ENCODE assay signal across 11 cellular contexts in the genomic region with DNA sequence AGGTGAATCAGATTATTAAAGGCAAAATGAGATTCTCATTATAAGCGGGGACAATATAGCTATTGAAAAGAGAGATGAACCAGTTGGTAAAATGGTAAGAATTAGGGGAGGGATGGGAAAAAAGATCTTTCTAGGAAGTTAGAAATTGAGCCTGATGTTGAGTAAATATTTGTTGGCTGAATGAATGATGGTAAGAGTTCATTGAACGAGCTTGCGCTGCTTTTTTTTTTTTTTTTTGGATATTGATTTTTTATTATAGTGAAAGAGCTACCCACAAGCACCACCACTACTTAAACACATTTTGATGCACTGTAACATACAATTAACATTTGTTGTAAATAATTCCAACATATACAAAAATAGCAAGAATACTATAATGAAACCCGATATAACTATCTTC. TPM values are rescaled to one million over a fixed set of nuclear protein-coding genes. Genes with fewer than 3 reads are reported as not detected.
A peak's percentile ranks its signal among the peaks of the same experiment; 100 is the strongest.
DNase-seq lines count a peak whose midpoint lies in the region; ATAC-seq, FAIRE-seq and TF ChIP-seq lines count a peak whose summit lies in the region.
"Had no signal": no experiment of that assay in that cellular context is flagged by ENCODE, and none has a peak within 500 bp of the region (broad histone marks: within the 10 kb centered on the region; RNA-seq: fewer than 3 reads in every experiment).

No MANE protein-coding gene starts in this region.

- peak overlapping the region; percentile 96 for H2AFZ ChIP-seq in HepG2 (ENCODE audit: low read length)

- peaks cover 35% of the 10 kb centered on the region for H3K4me1 Mint-ChIP-seq in activated T-cell treated with anti-CD3 and anti-CD28 coated beads, Interleukin-2, amount 50 U/mL, for 72 hours (ENCODE audit: low read depth)
- peaks cover 30% of the 10 kb centered on the region for H3K4me1 Mint-ChIP-seq in activated CD4-positive, alpha-beta memory T cell treated with anti-CD3 and anti-CD28 coated beads, Interleukin-2, amount 10 ng/mL, durations not matched to agents 7 days and 5 days

- in situ Hi-C loops in HepG2 (cut with HindIII; ENCODE audit: extremely low pct_ligation_motif_present, low pct_unique_long_range_greater_than_20kb), result no loop called here

- 68% methylated on average over 4 of the region's 4 CpGs for WGBS in HepG2 (ENCODE audit: low lambda C conversion rate)

- H3K4me3 Mint-ChIP-seq in activated T-cell treated with anti-CD3 and anti-CD28 coated beads, Interleukin-2, amount 50 U/mL, for 72 hours, result peak overlapping the region; percentile 94 to 96
- H3K4me3 Mint-ChIP-seq in activated CD4-positive, alpha-beta memory T cell treated with anti-CD3 and anti-CD28 coated beads, Interleukin-2, amount 10 ng/mL, durations not matched to agents 7 days and 5 days, result peak overlapping the region; percentile 81

- TF ChIP-seq RAD21 in HepG2 (CRISPR knock-in tag; IDR thresholded peaks at IDR 0.05), result no peak

- peaks cover 10% of the 10 kb centered on the region; the same call in 1 of the 2 replicates for H4K20me1 ChIP-seq in HepG2 (ENCODE audit: insufficient read depth, low read length)

- H3K79me2 ChIP-seq in HepG2 (ENCODE audit: insufficient read depth, low read length), result peaks cover 36% of the 10 kb centered on the region

- FAIRE-seq in HepG2 (lab: Jason Lieb, UNC), result no peak

- peak overlapping the region; percentile 99 for H3K4me2 ChIP-seq in HepG2 (ENCODE audit: low read depth, low read length)

- H3K36me3 ChIP-seq in HepG2 (replicated peaks in 1 of 2; ENCODE audit: control insufficient read depth in 1 of 2, insufficient read depth in 2 of 2, low read length in 2 of 2) (no peaks in the 10 kb centered on the region), thoracic aorta (no peaks in the 10 kb centered on the region)
- H3K36me3 ChIP-seq: uterus had no signal

- TF ChIP-seq POLR2A in HepG2 (IDR thresholded peaks at IDR 0.05; ENCODE audit: insufficient read depth in 1 of 2, low read depth in 2 of 2, low read length in 2 of 2), result no peak

- H3K4me3 ChIP-seq in HepG2 (replicated peaks in 1 of 3; ENCODE audit: insufficient read depth in 1 of 3, low read depth in 2 of 3, low read length in 3 of 3), result peak overlapping the region in 1 of 3 experiments; percentile 92; a peak in 1 of 6 replicates
- H3K4me3 ChIP-seq in thoracic aorta, result no peak overlapping the region

- H3K27ac Mint-ChIP-seq in activated T-cell treated with anti-CD3 and anti-CD28 coated beads, Interleukin-2, amount 50 U/mL, for 72 hours, result peak overlapping the region; percentile 98
- peak overlapping the region; percentile 70 for H3K27ac Mint-ChIP-seq in activated CD4-positive, alpha-beta memory T cell treated with anti-CD3 and anti-CD28 coated beads, Interleukin-2, amount 10 ng/mL, durations not matched to agents 7 days and 5 days

- BruUV-seq in HepG2 (replicated peaks; lab: Mats Ljungman, UMichigan), result no TSS peak

- H3K27me3 ChIP-seq in HepG2 (ENCODE audit: control insufficient read depth in 1 of 2, insufficient read depth in 2 of 2, low read length in 2 of 2) (no peaks in the 10 kb centered on the region; a peak in 1 of 5 replicates), thoracic aorta (replicated peaks; ENCODE audit: insufficient read depth) (no peaks in the 10 kb centered on the region)
- H3K27me3 ChIP-seq: uterus had no signal

- DNase-seq in activated T-cell treated with anti-CD3 and anti-CD28 coated beads, Interleukin-2, amount 50 U/mL, for 72 hours, result no peak
- no peak for DNase-seq in activated T-cell treated with anti-CD3 and anti-CD28 coated beads, Interleukin-2, amount 50 U/mL, for 1 hour
- no peak for DNase-seq in activated CD4-positive, alpha-beta memory T cell treated with anti-CD3 and anti-CD28 coated beads, Interleukin-2, amount 10 ng/mL, durations not matched to agents 7 days and 5 days
- DNase-seq in HepG2 (ENCODE audit: low spot score) (no peak), thoracic aorta (ENCODE audit: low spot score) (no peak), NCI-H2029 (lab: John Stamatoyannopoulos, UW) (no peak), NCI-H1092 (lab: John Stamatoyannopoulos, UW) (no peak)
- DNase-seq: activated CD4-positive, alpha-beta T cell treated with anti-CD3 and anti-CD28 coated beads for 1 hour; stimulated activated CD4-positive, alpha-beta T cell treated with anti-CD3 and anti-CD28 coated beads, Interleukin-4, amount 100 ng/mL, for 24 hours; uterus had no signal

- POLR2A ChIA-PET in activated CD4-positive, alpha-beta memory T cell treated with anti-CD3 and anti-CD28 coated beads, Interleukin-2, amount 10 ng/mL, durations not matched to agents 7 days and 5 days (lab: Charles Lee), result interaction anchor here (1.2 to 4.0 kb wide), 4 partner anchors 31 to 64 kb away, joined by 3 to 24 read pairs (median 10); a partner anchor contains a TSS
- POLR2A ChIA-PET in HepG2 (lab: Yijun Ruan, JAX), result interaction anchor here (1.1 to 2.4 kb wide), 3 partner anchors 31 to 70 kb away, joined by 4 to 17 read pairs (median 10); a partner anchor contains a TSS

- peak overlapping the region; percentile 65; the same call in 1 of the 2 replicates for H3K9ac ChIP-seq in HepG2 (ENCODE audit: insufficient read depth, low read depth, low read length)

- no peak for ATAC-seq in activated T-cell treated with anti-CD3 and anti-CD28 coated beads, Interleukin-2, amount 50 U/mL, for 72 hours (replicated peaks in 1 of 2)
- ATAC-seq in HepG2, result no peak
- no peak for ATAC-seq in thoracic aorta (ENCODE audit: insufficient number of reproducible peaks, low FRiP score, low read depth)
- no peak for ATAC-seq in HG03571 (IDR thresholded peaks at IDR 0.05; ENCODE audit: unreplicated experiment)

- H3K27ac ChIP-seq in HepG2 (ENCODE audit: extremely low read length, insufficient read depth, low read length), result no peak overlapping the region
- H3K27ac ChIP-seq in thoracic aorta, result peak overlapping the region; percentile 80 to 89

- H3K9me3 ChIP-seq in HepG2 (ENCODE audit: low read length), result no peaks in the 10 kb centered on the region
- H3K9me3 ChIP-seq in thoracic aorta, result no peaks in the 10 kb centered on the region
- H3K9me3 ChIP-seq: uterus had no signal

- peaks cover 4 to 6% of the 10 kb centered on the region in 2 donors for H3K36me3 Mint-ChIP-seq in activated T-cell treated with anti-CD3 and anti-CD28 coated beads, Interleukin-2, amount 50 U/mL, for 72 hours (ENCODE audit: insufficient read depth in 2 of 2)
- peaks cover 3% of the 10 kb centered on the region for H3K36me3 Mint-ChIP-seq in activated CD4-positive, alpha-beta memory T cell treated with anti-CD3 and anti-CD28 coated beads, Interleukin-2, amount 10 ng/mL, durations not matched to agents 7 days and 5 days (ENCODE audit: low read depth)

- TF ChIP-seq EP300 in HepG2 (IDR thresholded peaks at IDR 0.05; ENCODE audit: low read depth in 2 of 2, low read length in 2 of 2) (no peak), HepG2 (CRISPR knock-in tag; IDR thresholded peaks at IDR 0.05; ENCODE audit: borderline replicate concordance) (no peak)

- TF ChIP-seq CTCF in HepG2 (CRISPR knock-in tag; IDR thresholded peaks at IDR 0.05) (no peak), thoracic aorta (IDR thresholded peaks at IDR 0.05) (no peak)

- intact Hi-C loops in HepG2 (cut with micrococcal nuclease; ENCODE audit: unreplicated experiment), result no loop called here

- H3K9me3 Mint-ChIP-seq in activated T-cell treated with anti-CD3 and anti-CD28 coated beads, Interleukin-2, amount 50 U/mL, for 72 hours, result peaks cover 2% of the 10 kb centered on the region in 2 donors
- no peaks in the 10 kb centered on the region for H3K9me3 Mint-ChIP-seq in activated CD4-positive, alpha-beta memory T cell treated with anti-CD3 and anti-CD28 coated beads, Interleukin-2, amount 10 ng/mL, durations not matched to agents 7 days and 5 days

- H3K4me1 ChIP-seq in HepG2 (ENCODE audit: insufficient read depth, low read length) (peaks cover 38% of the 10 kb centered on the region), thoracic aorta (ENCODE audit: control insufficient read depth in 1 of 2, low read depth in 2 of 2) (peaks cover 7 to 14% of the 10 kb centered on the region in 2 donors)

- CTCF ChIA-PET in activated CD4-positive, alpha-beta memory T cell treated with anti-CD3 and anti-CD28 coated beads, Interleukin-2, amount 10 ng/mL, durations not matched to agents 7 days and 5 days (lab: Charles Lee), result interaction anchor here (0.6 to 2.6 kb wide), 14 partner anchors 8 to 311 kb away, joined by 3 to 14 read pairs (median 5); a partner anchor contains a TSS
- CTCF ChIA-PET in HepG2 (lab: Yijun Ruan, JAX; ENCODE audit: low intra/inter-chr PET ratio, low total read pairs), result interaction anchor here (2.1 kb wide), 1 partner anchor 70 kb away, joined by 17 read pairs; no protein-coding TSS in a partner anchor

- no peaks in the 10 kb centered on the region for H3K27me3 Mint-ChIP-seq in activated T-cell treated with anti-CD3 and anti-CD28 coated beads, Interleukin-2, amount 50 U/mL, for 72 hours (ENCODE audit: low read depth)
- peaks cover 26% of the 10 kb centered on the region for H3K27me3 Mint-ChIP-seq in activated CD4-positive, alpha-beta memory T cell treated with anti-CD3 and anti-CD28 coated beads, Interleukin-2, amount 10 ng/mL, durations not matched to agents 7 days and 5 days

RNA-seq across cellular contexts. Expression of a gene that starts 1.1 kb away (rescaled TPM):
- 10 to 100 TPM; 22.6 to 30.5 TPM for total RNA-seq in activated T-cell treated with anti-CD3 and anti-CD28 coated beads, Interleukin-2, amount 50 U/mL, for 72 hours
- 10 to 100 TPM; 40.1 to 42.1 TPM for total RNA-seq in activated CD4-positive, alpha-beta memory T cell treated with anti-CD3 and anti-CD28 coated beads, Interleukin-2, amount 10 ng/mL, durations not matched to agents 7 days and 5 days
- total RNA-seq in HepG2 (2016; rRNA removed; fragmentation: Illumina TruSeq; extraction: Trizol), result 28.1 and 29.9 TPM in 2 replicates
- total RNA-seq in HepG2 (2016; cell fraction: cytosol; rRNA removed; fragmentation: Illumina TruSeq; extraction: Trizol; ENCODE audit: low read depth), result 29.4 and 34.7 TPM in 2 replicates
- 28.9 and 30.1 TPM in 2 replicates for total RNA-seq in HepG2 (2016; cell fraction: insoluble cytoplasmic fraction; rRNA removed; fragmentation: Illumina TruSeq; extraction: Trizol)
- 10.9 and 11.8 TPM in 2 replicates for total RNA-seq in HepG2 (2016; cell fraction: membrane; rRNA removed; fragmentation: Illumina TruSeq; extraction: Trizol)
- 15.5 and 16.1 TPM in 2 replicates for total RNA-seq in HepG2 (2016; cell fraction: nucleus; rRNA removed; fragmentation: Illumina TruSeq; extraction: Trizol)
- 8.0 and 8.7 TPM in 2 replicates for polyA plus RNA-seq in HepG2 (2011; rRNA removed)
- polyA plus RNA-seq in HepG2 (2011; cell fraction: cytosol; rRNA removed), result 4.2 and 5.6 TPM in 2 replicates
- polyA plus RNA-seq in HepG2 (2011; cell fraction: nucleus; rRNA removed), result 1.9 and 2.6 TPM in 2 replicates
- polyA plus RNA-seq in HepG2 (2012), result 17.1 and 18.2 TPM in 2 replicates
- 1.9 and 2.3 TPM in 2 replicates for polyA plus RNA-seq in HepG2 (2016; cell fraction: cytosol; fragmentation: Illumina TruSeq; extraction: Trizol; ENCODE audit: low read depth)
- polyA plus RNA-seq in HepG2 (2016; cell fraction: insoluble cytoplasmic fraction; fragmentation: Illumina TruSeq; extraction: Trizol; ENCODE audit: low read depth), result 30.1 and 43.8 TPM in 2 replicates
- polyA plus RNA-seq in HepG2 (2016; cell fraction: membrane; fragmentation: Illumina TruSeq; extraction: Trizol; ENCODE audit: low read depth), result 4.8 and 5.1 TPM in 2 replicates
- 18.2 and 22.7 TPM in 2 replicates for polyA plus RNA-seq in HepG2 (2016; cell fraction: nucleus; fragmentation: Illumina TruSeq; extraction: Trizol; ENCODE audit: insufficient read depth, low read depth)
- 8.9 and 19.6 TPM in 2 replicates for polyA minus RNA-seq in HepG2 (2011; rRNA and poly(A)+ RNA removed; ENCODE audit: low replicate concordance)
- polyA minus RNA-seq in HepG2 (2011; cell fraction: cytosol; rRNA and poly(A)+ RNA removed), result 5.8 and 12.5 TPM in 2 replicates
- polyA minus RNA-seq in HepG2 (2011; cell fraction: nucleus; rRNA and poly(A)+ RNA removed), result 25.2 and 29.7 TPM in 2 replicates
- total RNA-seq in thoracic aorta, result 10 to 100 TPM; 12.5 to 28.4 TPM

RNA-seq across cellular contexts. Expression of a gene that starts 31.3 kb away (rescaled TPM):
- 10 to 100 TPM; 75.7 to 85.0 TPM for total RNA-seq in activated T-cell treated with anti-CD3 and anti-CD28 coated beads, Interleukin-2, amount 50 U/mL, for 72 hours
- 10 to 100 TPM; 65.2 to 66.6 TPM for total RNA-seq in activated CD4-positive, alpha-beta memory T cell treated with anti-CD3 and anti-CD28 coated beads, Interleukin-2, amount 10 ng/mL, durations not matched to agents 7 days and 5 days
- total RNA-seq in HepG2 (2016; rRNA removed; fragmentation: Illumina TruSeq; extraction: Trizol) (63.3 and 93.0 TPM in 2 replicates), thoracic aorta (10 to 100 TPM; 24.2 to 41.5 TPM)
- 15.2 and 18.1 TPM in 2 replicates for total RNA-seq in HepG2 (2016; cell fraction: cytosol; rRNA removed; fragmentation: Illumina TruSeq; extraction: Trizol; ENCODE audit: low read depth)
- 58.6 and 87.6 TPM in 2 replicates for total RNA-seq in HepG2 (2016; cell fraction: insoluble cytoplasmic fraction; rRNA removed; fragmentation: Illumina TruSeq; extraction: Trizol)
- total RNA-seq in HepG2 (2016; cell fraction: membrane; rRNA removed; fragmentation: Illumina TruSeq; extraction: Trizol), result 18.9 and 24.0 TPM in 2 replicates
- total RNA-seq in HepG2 (2016; cell fraction: nucleus; rRNA removed; fragmentation: Illumina TruSeq; extraction: Trizol), result 67.1 and 71.3 TPM in 2 replicates
- polyA plus RNA-seq in HepG2 (2011; rRNA removed), result 10.3 and 11.4 TPM in 2 replicates
- 3.6 and 4.4 TPM in 2 replicates for polyA plus RNA-seq in HepG2 (2011; cell fraction: cytosol; rRNA removed)
- polyA plus RNA-seq in HepG2 (2011; cell fraction: nucleus; rRNA removed), result 9.6 and 9.7 TPM in 2 replicates
- 29.5 and 35.0 TPM in 2 replicates for polyA plus RNA-seq in HepG2 (2012)
- 5.3 and 7.3 TPM in 2 replicates for polyA plus RNA-seq in HepG2 (2016; cell fraction: cytosol; fragmentation: Illumina TruSeq; extraction: Trizol; ENCODE audit: low read depth)
- polyA plus RNA-seq in HepG2 (2016; cell fraction: insoluble cytoplasmic fraction; fragmentation: Illumina TruSeq; extraction: Trizol; ENCODE audit: low read depth), result 77.2 and 80.1 TPM in 2 replicates
- 7.6 and 11.1 TPM in 2 replicates for polyA plus RNA-seq in HepG2 (2016; cell fraction: membrane; fragmentation: Illumina TruSeq; extraction: Trizol; ENCODE audit: low read depth)
- polyA plus RNA-seq in HepG2 (2016; cell fraction: nucleus; fragmentation: Illumina TruSeq; extraction: Trizol; ENCODE audit: insufficient read depth, low read depth), result 95.2 and 98.9 TPM in 2 replicates
- 7.4 and 19.1 TPM in 2 replicates for polyA minus RNA-seq in HepG2 (2011; rRNA and poly(A)+ RNA removed; ENCODE audit: low replicate concordance)
- 6.9 and 12.9 TPM in 2 replicates for polyA minus RNA-seq in HepG2 (2011; cell fraction: cytosol; rRNA and poly(A)+ RNA removed)
- 29.0 and 36.4 TPM in 2 replicates for polyA minus RNA-seq in HepG2 (2011; cell fraction: nucleus; rRNA and poly(A)+ RNA removed)
